Comparison of ENCODE assay signal across 1 cellular context in genomic region chr18:62844850-62845643, GRCh38.
TF ChIP-seq lines count a peak whose summit lies in the region.

No MANE protein-coding gene starts in this region.

TF ChIP-seq in GM12878, 131 proteins besides CTCF, POLR2A, EP300 and RAD21 (continued from another document):
- TF ChIP-seq CEBPZ (IDR thresholded peaks at IDR 0.05; ENCODE audit: low read depth, low read length): no peak
- TF ChIP-seq ZNF274 (IDR thresholded peaks at IDR 0.05; ENCODE audit: insufficient read depth, insufficient read length): no peak
- TF ChIP-seq PML (IDR thresholded peaks at IDR 0.05; ENCODE audit: low read length): no peak
- TF ChIP-seq RUNX3 (IDR thresholded peaks at IDR 0.05; ENCODE audit: low read length): peak; percentile 45
- TF ChIP-seq BHLHE40 (IDR thresholded peaks at IDR 0.05; ENCODE audit: borderline replicate concordance in 1 of 2, low read depth in 2 of 2, low read length in 1 of 2): no peak
- TF ChIP-seq SUPT20H (IDR thresholded peaks at IDR 0.05; ENCODE audit: borderline replicate concordance, control insufficient read depth, low read depth, low read length): no peak
- no peak for TF ChIP-seq FOXK2 (IDR thresholded peaks at IDR 0.05)
- no peak for TF ChIP-seq MEF2B (IDR thresholded peaks at IDR 0.05; ENCODE audit: partially characterized antibody, poor library complexity, severe bottlenecking)
- TF ChIP-seq USF2 (IDR thresholded peaks at IDR 0.05; ENCODE audit: borderline replicate concordance, low read depth, low read length): no peak
- no peak for TF ChIP-seq MLLT1 (IDR thresholded peaks at IDR 0.05)
- TF ChIP-seq HDAC2 (IDR thresholded peaks at IDR 0.05): no peak
- TF ChIP-seq NFXL1 (IDR thresholded peaks at IDR 0.05; ENCODE audit: borderline replicate concordance): no peak
- no peak for TF ChIP-seq SUZ12 (IDR thresholded peaks at IDR 0.05; ENCODE audit: unreplicated experiment)
- TF ChIP-seq PKNOX1 (IDR thresholded peaks at IDR 0.05): peak; percentile 52; the same call in 1 of the 2 replicates
- 0 out of 2 replicates have a peak, but pooled peaks have one; percentile 37 for TF ChIP-seq NFIC (IDR thresholded peaks at IDR 0.05; ENCODE audit: low read depth, low read length)
- no peak for TF ChIP-seq BCL11A (IDR thresholded peaks at IDR 0.05; ENCODE audit: low read depth, low read length)
- TF ChIP-seq POLR2AphosphoS2 (IDR thresholded peaks at IDR 0.05; ENCODE audit: low read depth, low read length): no peak
- no peak for TF ChIP-seq IRF4 (IDR thresholded peaks at IDR 0.05; ENCODE audit: low read depth, low read length)
- TF ChIP-seq RBBP5 (conservative IDR thresholded peaks at IDR 0.05): no peak
- TF ChIP-seq SIN3A (IDR thresholded peaks at IDR 0.05; ENCODE audit: low read depth, low read length): no peak
- no peak for TF ChIP-seq SMARCA5 (IDR thresholded peaks at IDR 0.05)
- 0 out of 2 replicates have a peak, but pooled peaks have one; percentile 26 for TF ChIP-seq CREM (IDR thresholded peaks at IDR 0.05; ENCODE audit: low read depth)
- TF ChIP-seq RELB (IDR thresholded peaks at IDR 0.05; ENCODE audit: low read depth): no peak
- TF ChIP-seq SREBF2 (IDR thresholded peaks at IDR 0.05; ENCODE audit: low read length): no peak
- TF ChIP-seq LARP7 (IDR thresholded peaks at IDR 0.05): no peak
- peak; percentile 70 for TF ChIP-seq CUX1 (IDR thresholded peaks at IDR 0.05; ENCODE audit: insufficient replicate concordance, low read depth, low read length)
- TF ChIP-seq EED (IDR thresholded peaks at IDR 0.05; ENCODE audit: low read depth): no peak
- no peak for TF ChIP-seq BMI1 (IDR thresholded peaks at IDR 0.05; ENCODE audit: borderline replicate concordance)
- 0 out of 2 replicates have a peak, but pooled peaks have one; percentile 16 for TF ChIP-seq CBX5 (IDR thresholded peaks at IDR 0.05; ENCODE audit: low read depth)
- peak; percentile 60 for TF ChIP-seq MTA2 (IDR thresholded peaks at IDR 0.05; ENCODE audit: low read depth)
- TF ChIP-seq NBN (IDR thresholded peaks at IDR 0.05): no peak
- TF ChIP-seq YBX1 (IDR thresholded peaks at IDR 0.05): no peak
- no peak for TF ChIP-seq RAD51 (IDR thresholded peaks at IDR 0.05)
- TF ChIP-seq TBL1XR1 (IDR thresholded peaks at IDR 0.05; ENCODE audit: low read depth, low read length): no peak
- no peak for TF ChIP-seq TCF3 (IDR thresholded peaks at IDR 0.05; ENCODE audit: borderline replicate concordance, insufficient read depth, low read depth, low read length)
